In genomic region chr6:33672808-33673207, GRCh38 we compare ENCODE assay signal across 9 cellular contexts. TPM values are rescaled to one million over a fixed set of nuclear protein-coding genes. Genes with fewer than 3 reads are reported as not detected.
DNase-seq lines count a peak whose midpoint lies in the region; ATAC-seq and TF ChIP-seq lines count a peak whose summit lies in the region.
"Had no signal": no experiment of that assay in that cellular context is flagged by ENCODE, and none has a peak within 500 bp of the region (broad histone marks: within the 10 kb centered on the region; RNA-seq: fewer than 3 reads in every experiment).

No MANE protein-coding gene starts in this region.

- TF ChIP-seq RAD21 in Ishikawa (IDR thresholded peaks at IDR 0.05; ENCODE audit: low read depth): peak; percentile 45; the same call in 1 of the 2 replicates

- H3K9me3 Mint-ChIP-seq in activated T-cell treated with anti-CD3 and anti-CD28 coated beads, Interleukin-2, amount 50 U/mL, for 4 hours: no peaks in the 10 kb centered on the region

- no peak overlapping the region for H2BK120ac ChIP-seq in mesenchymal stem cell (ENCODE audit: low read depth, low read length)

- H3K4me3 ChIP-seq in BJ (ENCODE audit: low read depth, low read length) (no peak overlapping the region), choroid plexus epithelial cell (ENCODE audit: low read depth, low read length) (no peak overlapping the region), mesenchymal stem cell (ENCODE audit: insufficient read depth in 1 of 2, low read depth in 1 of 2, low read length in 2 of 2) (no peak overlapping the region)

- H2AFZ ChIP-seq in mesenchymal stem cell (ENCODE audit: low read depth, low read length): no peak overlapping the region

- no peak overlapping the region for H3K4ac ChIP-seq in mesenchymal stem cell (ENCODE audit: low read depth in 1 of 2, low read length in 2 of 2)

- H3K36me3 ChIP-seq in BJ (ENCODE audit: control insufficient read depth, insufficient read depth, low read length): peaks cover 21% of the 10 kb centered on the region
- peaks cover 79 to 91% of the 10 kb centered on the region in 2 experiments for H3K36me3 ChIP-seq in mesenchymal stem cell (ENCODE audit: control insufficient read depth in 1 of 2, insufficient read depth in 2 of 2, low read depth in 1 of 2, low read length in 2 of 2)

- no peak overlapping the region for H2BK12ac ChIP-seq in mesenchymal stem cell (ENCODE audit: low read length in 2 of 2)

- DNase-seq in BJ (ENCODE audit: low read depth) (peak; percentile 84), choroid plexus epithelial cell (ENCODE audit: low read depth) (peak; percentile 92), mesenchymal stem cell (peak; percentile 92), NCI-H1694 treated with DMSO at 0.1 percent for 48 hours (lab: John Stamatoyannopoulos, UW) (no peak), NCI-H524 (lab: John Stamatoyannopoulos, UW) (no peak)
- no peak for DNase-seq in activated T-cell treated with anti-CD3 and anti-CD28 coated beads, Interleukin-2, amount 50 U/mL, for 4 hours
- no peak for DNase-seq in activated CD8-positive, alpha-beta memory T cell treated with anti-CD3 and anti-CD28 coated beads for 24 hours

- H3K79me1 ChIP-seq in mesenchymal stem cell (replicated peaks; ENCODE audit: low read length, poor library complexity, severe bottlenecking): peaks cover 2% of the 10 kb centered on the region

- no peak overlapping the region for H3K23ac ChIP-seq in mesenchymal stem cell (ENCODE audit: low read length in 2 of 2)

- peak; percentile 76 for TF ChIP-seq CTCF in BJ (IDR thresholded peaks at IDR 0.05; ENCODE audit: insufficient read depth, low read depth, low read length)
- TF ChIP-seq CTCF in choroid plexus epithelial cell (conservative IDR thresholded peaks at IDR 0.05; ENCODE audit: low read depth, low read length): peak; percentile 64

- peaks cover 21% of the 10 kb centered on the region for H3K4me1 ChIP-seq in mesenchymal stem cell (ENCODE audit: control insufficient read depth, insufficient read depth, low read depth, low read length)

- CTCF ChIA-PET in BJ (lab: Yijun Ruan, JAX): interaction anchor here (0.7 to 3.4 kb wide), 15 partner anchors 8 to 92 kb away, joined by 3 to 20 read pairs (median 4); partner anchors contain the start of genes BAK1 and UQCC2

- peak overlapping the region in 1 of 2 experiments; percentile 38 for H3K14ac ChIP-seq in mesenchymal stem cell (ENCODE audit: low read length in 2 of 2)

- H3K27ac ChIP-seq in mesenchymal stem cell (ENCODE audit: low read length, poor library complexity, severe bottlenecking): no peak overlapping the region

- H2AK5ac ChIP-seq in mesenchymal stem cell (ENCODE audit: low read length, severe bottlenecking): peak overlapping the region; percentile 67

- peak overlapping the region; percentile 58 for H4K8ac ChIP-seq in mesenchymal stem cell (ENCODE audit: low read length)

- peaks cover 39% of the 10 kb centered on the region for H3K36me3 Mint-ChIP-seq in activated T-cell treated with anti-CD3 and anti-CD28 coated beads, Interleukin-2, amount 50 U/mL, for 4 hours (ENCODE audit: insufficient read depth)

- no peaks in the 10 kb centered on the region for H3K27me3 ChIP-seq in BJ (ENCODE audit: control insufficient read depth, insufficient read depth, low read length)
- H3K27me3 ChIP-seq in mesenchymal stem cell (ENCODE audit: control insufficient read depth in 1 of 2, insufficient read depth in 1 of 2, low read length in 2 of 2): no peaks in the 10 kb centered on the region

- no peak overlapping the region for H3K9ac ChIP-seq in mesenchymal stem cell (ENCODE audit: low read length)

- H4K91ac ChIP-seq in mesenchymal stem cell (ENCODE audit: low read length): no peak overlapping the region

- peaks cover 15% of the 10 kb centered on the region for H3K4me1 Mint-ChIP-seq in activated T-cell treated with anti-CD3 and anti-CD28 coated beads, Interleukin-2, amount 50 U/mL, for 4 hours (ENCODE audit: low read depth)

- no peak overlapping the region for H3K4me2 ChIP-seq in mesenchymal stem cell (ENCODE audit: low read length, poor library complexity, severe bottlenecking)

- WGBS in mesenchymal stem cell: 8% methylated on average over 4 of the region's 5 CpGs

- TF ChIP-seq EP300 in Ishikawa (IDR thresholded peaks at IDR 0.05; ENCODE audit: borderline replicate concordance): no peak

- no peaks in the 10 kb centered on the region for H3K9me3 ChIP-seq in mesenchymal stem cell (ENCODE audit: control insufficient read depth, low read length)

- peak overlapping the region in 1 of 2 experiments; percentile 54 for H3K18ac ChIP-seq in mesenchymal stem cell (ENCODE audit: low read depth in 1 of 2, low read length in 2 of 2)

- POLR2A ChIA-PET in BJ (lab: Charles Lee): no interaction called here

- no peak overlapping the region for H3K4me3 Mint-ChIP-seq in activated T-cell treated with anti-CD3 and anti-CD28 coated beads, Interleukin-2, amount 50 U/mL, for 4 hours
- H3K4me3 Mint-ChIP-seq: activated naive CD8-positive, alpha-beta T cell had no signal

- H2BK15ac ChIP-seq in mesenchymal stem cell (ENCODE audit: low read depth, poor library complexity, severe bottlenecking): no peak overlapping the region

- no peak overlapping the region for H2BK5ac ChIP-seq in mesenchymal stem cell (ENCODE audit: low read depth, low read length, poor library complexity, severe bottlenecking)

- H3K27me3 Mint-ChIP-seq in activated T-cell treated with anti-CD3 and anti-CD28 coated beads, Interleukin-2, amount 50 U/mL, for 4 hours (ENCODE audit: low read depth): no peaks in the 10 kb centered on the region
- H3K27me3 Mint-ChIP-seq: activated naive CD8-positive, alpha-beta T cell had no signal

- no peak for ATAC-seq in activated T-cell treated with anti-CD3 and anti-CD28 coated beads, Interleukin-2, amount 50 U/mL, for 4 hours

TF ChIP-seq in Ishikawa, 13 proteins besides CTCF, POLR2A, EP300 and RAD21:
- TF ChIP-seq CREB1 (IDR thresholded peaks at IDR 0.05; ENCODE audit: low read depth): no peak
- TF ChIP-seq NFIC (IDR thresholded peaks at IDR 0.05): no peak
- TF ChIP-seq CEBPB (IDR thresholded peaks at IDR 0.05): no peak
- no peak for TF ChIP-seq USF1 (IDR thresholded peaks at IDR 0.05)
- no peak for TF ChIP-seq MAX (IDR thresholded peaks at IDR 0.05)
- TF ChIP-seq ZBTB7A (IDR thresholded peaks at IDR 0.05; ENCODE audit: low read depth): no peak
- no peak for TF ChIP-seq TEAD4 (IDR thresholded peaks at IDR 0.05)
- TF ChIP-seq TAF1 (IDR thresholded peaks at IDR 0.05; ENCODE audit: low read depth): no peak

RNA-seq across cellular contexts. Expression of gene UQCC2, which starts 38.7 kb away (rescaled TPM):
- polyA plus RNA-seq in BJ (2011; rRNA removed): 51.7 and 66.5 TPM in 2 replicates
- polyA minus RNA-seq in BJ (2011; rRNA and poly(A)+ RNA removed): 7.2 and 11.8 TPM in 2 replicates
- polyA plus RNA-seq in mesenchymal stem cell (2013, experiment 1 of 2): 101 TPM
- polyA plus RNA-seq in mesenchymal stem cell (2013, experiment 2 of 2): 111 TPM
- 100 to 1,000 TPM; 108 to 142 (median 110) TPM for total RNA-seq in activated T-cell treated with anti-CD3 and anti-CD28 coated beads, Interleukin-2, amount 50 U/mL, for 4 hours

RNA-seq across cellular contexts. Expression of gene ITPR3, which starts 51.7 kb away (rescaled TPM):
- 8.6 and 16.6 TPM in 2 replicates for polyA plus RNA-seq in BJ (2011; rRNA removed)
- polyA minus RNA-seq in BJ (2011; rRNA and poly(A)+ RNA removed): 14.8 and 16.6 TPM in 2 replicates
- 4.6 TPM for polyA plus RNA-seq in mesenchymal stem cell (2013, experiment 1 of 2)
- polyA plus RNA-seq in mesenchymal stem cell (2013, experiment 2 of 2): 4.5 TPM
- total RNA-seq in activated T-cell treated with anti-CD3 and anti-CD28 coated beads, Interleukin-2, amount 50 U/mL, for 4 hours: 10 to 100 TPM; 34.6 to 37.2 (median 35.5) TPM

Comparison
In these comparisons a context has a peak if more than half of its experiments do, and no peak if none do; other contexts are left out.
1. DNase-seq: peak in BJ (single experiment), choroid plexus epithelial cell (single experiment) and mesenchymal stem cell (single experiment); none in activated T-cell treated with anti-CD3 and anti-CD28 coated beads, Interleukin-2, amount 50 U/mL, for 4 hours (single experiment), activated CD8-positive, alpha-beta memory T cell treated with anti-CD3 and anti-CD28 coated beads for 24 hours (single experiment), NCI-H1694 treated with DMSO at 0.1 percent for 48 hours (single experiment) and NCI-H524 (0 of 2).